ENCODE assay signal across 28 cellular contexts in genomic region chr2:7780345-7780744, GRCh38.
"Had no signal": no experiment of that assay in that cellular context is flagged by ENCODE, and none has a peak within 500 bp of the region (broad histone marks: within the 10 kb centered on the region; RNA-seq: fewer than 3 reads in every experiment).

No MANE protein-coding gene starts in this region.

- DNase-seq: activated CD4-positive, alpha-beta memory T cell treated with anti-CD3 and anti-CD28 coated beads, Interleukin-2, amount 10 ng/mL, durations not matched to agents 7 days and 5 days; activated CD4-positive, alpha-beta T cell treated with anti-CD3 and anti-CD28 coated beads for 1 hour; activated CD4-positive, alpha-beta T cell treated with anti-CD3 and anti-CD28 coated beads for 4 hours; activated CD4-positive, alpha-beta T cell treated with anti-CD3 and anti-CD28 coated beads, Interleukin-2, amount 10 ng/mL, durations not matched to agents 7 days and 5 days; activated CD4-positive, alpha-beta T cell treated with anti-CD3 and anti-CD28 coated beads, Interleukin-2, amount 50 U/mL, for 4 hours; activated CD8-positive, alpha-beta memory T cell treated with anti-CD3 and anti-CD28 coated beads, Interleukin-2, amount 10 ng/mL, durations not matched to agents 7 days and 5 days; activated CD8-positive, alpha-beta memory T cell treated with anti-CD3 and anti-CD28 coated beads, Interleukin-2, amount 50 U/mL, for 4 hours; activated effector memory CD4-positive, alpha-beta T cell treated with Interleukin-2 at 50 U/mL for 16 hours; activated gamma-delta T cell treated with Interleukin-2 at 50 U/mL for 16 hours; activated naive CD4-positive, alpha-beta T cell treated with anti-CD3 and anti-CD28 coated beads, Interleukin-2, amount 50 U/mL, for 16 hours; activated naive CD4-positive, alpha-beta T cell treated with Interleukin-2 at 50 U/mL for 16 hours; activated T-cell treated with anti-CD3 and anti-CD28 coated beads, Interleukin-2, amount 50 U/mL, for 1 hour; activated T-cell treated with anti-CD3 and anti-CD28 coated beads, Interleukin-2, amount 50 U/mL, for 48 hours; amniotic stem cell; aorta; body of pancreas; caudate nucleus; cerebellar nuclear complex; colonic mucosa; dorsolateral prefrontal cortex; effector memory CD4-positive, alpha-beta T cell; endodermal cell; foreskin fibroblast; head of caudate nucleus; T-helper 2 cell had no signal

- H3K9me3 ChIP-seq: body of pancreas, colonic mucosa had no signal

- H3K36me3 ChIP-seq: colonic mucosa had no signal

- H3K27me3 ChIP-seq: body of pancreas, colonic mucosa had no signal

- H3K4me1 ChIP-seq: body of pancreas, colonic mucosa had no signal

- FAIRE-seq: frontal cortex had no signal

- H3K4me3 ChIP-seq: body of pancreas, colonic mucosa, dorsolateral prefrontal cortex had no signal

- H3K27ac ChIP-seq: body of pancreas, colonic mucosa, dorsolateral prefrontal cortex, VCaP had no signal

- ATAC-seq: activated CD8-positive, alpha-beta memory T cell treated with anti-CD3 and anti-CD28 coated beads, Interleukin-2, amount 10 ng/mL, durations not matched to agents 7 days and 5 days; body of pancreas; esophagus mucosa had no signal
